ENCODE assay signal across 8 cellular contexts in the genomic region with DNA sequence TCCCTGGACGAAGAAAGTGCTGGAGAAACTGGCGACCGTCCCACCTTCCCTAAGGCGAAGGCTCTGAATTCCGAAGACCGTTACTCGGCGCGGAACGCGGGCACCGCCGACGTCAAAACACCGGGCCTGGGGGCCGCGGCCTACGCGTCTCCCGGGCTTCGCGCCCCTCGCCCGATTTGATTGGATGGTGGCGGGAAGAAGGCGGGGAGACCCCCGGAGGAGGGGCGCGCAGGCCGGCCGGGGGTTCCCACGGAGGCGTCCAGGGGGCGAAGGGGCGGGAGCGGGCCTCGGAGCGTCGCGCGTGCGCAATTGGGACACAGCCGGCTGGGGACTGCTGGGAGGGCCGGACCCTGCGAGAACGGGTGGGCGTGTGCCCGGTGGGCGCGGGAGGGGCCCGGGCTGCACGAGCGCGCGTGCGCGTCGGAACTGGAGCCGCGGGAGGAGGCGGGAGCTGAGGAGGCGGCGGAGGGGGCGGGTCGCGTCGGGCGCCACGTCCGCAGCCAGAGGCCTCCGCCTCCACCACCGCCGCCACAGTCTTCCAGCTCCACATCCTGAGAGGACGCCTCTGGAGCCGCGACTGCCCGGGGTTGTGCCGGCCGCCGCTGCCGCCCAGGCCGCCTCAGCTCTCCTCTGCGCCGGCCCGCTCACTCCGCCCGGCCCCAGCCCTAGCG. TPM values are rescaled to one million over a fixed set of nuclear protein-coding genes. Genes with fewer than 3 reads are reported as not detected.
A peak's percentile ranks its signal among the peaks of the same experiment; 100 is the strongest.
DNase-seq lines count a peak whose midpoint lies in the region; ATAC-seq and TF ChIP-seq lines count a peak whose summit lies in the region.

A gene (plus strand): TSS at position 531 of the 671 bp plus-strand sequence. CDS start 11,210 bp downstream, outside the sequence.

- H3K36me3 ChIP-seq in DOHH2 (ENCODE audit: control insufficient read depth, low read length) = peaks cover 10% of the 10 kb centered on the region
- peaks cover under 1% of the 10 kb centered on the region; the same call in 1 of the 2 replicates for H3K36me3 ChIP-seq in KOPT-K1 (ENCODE audit: insufficient read depth, low read length)

- DNase-seq in RPMI7951 (ENCODE audit: low read depth) (peak; percentile 92), fibroblast of pulmonary artery (ENCODE audit: low read depth) (peak; percentile 98)
- peak; percentile 87 for DNase-seq in activated T-helper 9 cell treated with anti-CD3 and anti-CD28 coated beads, Interleukin-2, amount 50 U/mL, for 16 hours (ENCODE audit: low read depth)
- peak; percentile 98 for DNase-seq in natural killer cell treated with Interleukin-12 subunit alpha and Interleukin-12 subunit beta and Interleukin-15 and Interleukin-18, amount 100 ng/mL, for 72 hours (ENCODE audit: low spot score)
- DNase-seq in stimulated activated naive CD4-positive, alpha-beta T cell treated with Interleukin-2 at 50 U/mL for 16 hours (lab: John Stamatoyannopoulos, UW) = peak; percentile 87

- H3K36me3 Mint-ChIP-seq in natural killer cell treated with Interleukin-12 subunit alpha and Interleukin-12 subunit beta and Interleukin-15 and Interleukin-18, amount 100 ng/mL, for 72 hours = no peaks in the 10 kb centered on the region

- H3K27me3 Mint-ChIP-seq in natural killer cell treated with Interleukin-12 subunit alpha and Interleukin-12 subunit beta and Interleukin-15 and Interleukin-18, amount 100 ng/mL, for 72 hours = no peaks in the 10 kb centered on the region

- H4K20me1 ChIP-seq in DOHH2 (ENCODE audit: control insufficient read depth, insufficient read depth, low read depth, low read length) = no peaks in the 10 kb centered on the region

- H3K79me2 ChIP-seq in DOHH2 (ENCODE audit: control insufficient read depth, low read length) = peaks cover 41% of the 10 kb centered on the region

- TF ChIP-seq CTCF in DOHH2 (IDR thresholded peaks at IDR 0.05; ENCODE audit: low read depth, low read length, poor library complexity, severe bottlenecking) (no peak), fibroblast of pulmonary artery (IDR thresholded peaks at IDR 0.05; ENCODE audit: low read length, missing control alignments) (no peak)

- peak within 1 kb of the TSS; percentile 99 for H3K4me3 Mint-ChIP-seq in natural killer cell treated with Interleukin-12 subunit alpha and Interleukin-12 subunit beta and Interleukin-15 and Interleukin-18, amount 100 ng/mL, for 72 hours

- peak within 1 kb of the TSS; percentile 75 for H3K27ac ChIP-seq in DOHH2 (ENCODE audit: low read depth, low read length)
- H3K27ac ChIP-seq in KOPT-K1 (ENCODE audit: low read depth, low read length, poor library complexity, severe bottlenecking) = peak within 1 kb of the TSS; percentile 84

- H3K4me3 ChIP-seq in DOHH2 (ENCODE audit: low read length) (peak within 1 kb of the TSS; percentile 89), fibroblast of pulmonary artery (replicated peaks; ENCODE audit: low read depth, low read length) (peak within 1 kb of the TSS; percentile 98)

- peaks cover 18% of the 10 kb centered on the region for H3F3A ChIP-seq in DOHH2 (ENCODE audit: control insufficient read depth, insufficient read depth)

- peaks cover 29% of the 10 kb centered on the region for H3K4me1 ChIP-seq in DOHH2 (ENCODE audit: control insufficient read depth, low read length)

- H3K9me2 ChIP-seq in DOHH2 (replicated peaks; ENCODE audit: control insufficient read depth, low read length) = no peaks in the 10 kb centered on the region

- no peaks in the 10 kb centered on the region; the same call in 1 of the 2 replicates for H3K27me3 ChIP-seq in DOHH2 (ENCODE audit: control insufficient read depth, low read length)

- H3K27ac Mint-ChIP-seq in natural killer cell treated with Interleukin-12 subunit alpha and Interleukin-12 subunit beta and Interleukin-15 and Interleukin-18, amount 100 ng/mL, for 72 hours = peak within 1 kb of the TSS; percentile 89 to 98

- H3K4me1 Mint-ChIP-seq in natural killer cell treated with Interleukin-12 subunit alpha and Interleukin-12 subunit beta and Interleukin-15 and Interleukin-18, amount 100 ng/mL, for 72 hours (ENCODE audit: low read depth in 2 of 2) = peaks cover 15 to 16% of the 10 kb centered on the region in 2 donors

- peak; percentile 69 for ATAC-seq in GM21786 (IDR thresholded peaks at IDR 0.05; ENCODE audit: unreplicated experiment)
- peak; percentile 93 to 95 for ATAC-seq in natural killer cell treated with Interleukin-12 subunit alpha and Interleukin-12 subunit beta and Interleukin-15 and Interleukin-18, amount 100 ng/mL, for 72 hours

- H3K9me3 ChIP-seq in DOHH2 (ENCODE audit: control insufficient read depth, insufficient read depth, low read length) (no peaks in the 10 kb centered on the region), KOPT-K1 (ENCODE audit: insufficient read depth, low read length, poor library complexity, severe bottlenecking) (no peaks in the 10 kb centered on the region)

- H3K9me3 Mint-ChIP-seq in natural killer cell treated with Interleukin-12 subunit alpha and Interleukin-12 subunit beta and Interleukin-15 and Interleukin-18, amount 100 ng/mL, for 72 hours = no peaks in the 10 kb centered on the region

- H3K4me2 ChIP-seq in DOHH2 (ENCODE audit: low read length) = peak within 1 kb of the TSS; percentile 97

RNA-seq across cellular contexts. Expression of the gene that starts here (rescaled TPM):
- total RNA-seq in RPMI7951 (2014; rRNA removed; shearing (Covaris generic)) = 48.6 and 60.6 TPM in 2 replicates
- 10 to 100 TPM; 31.2 to 42.7 TPM for total RNA-seq in natural killer cell treated with Interleukin-12 subunit alpha and Interleukin-12 subunit beta and Interleukin-15 and Interleukin-18, amount 100 ng/mL, for 72 hours

Comparison
In these comparisons a context has a peak if more than half of its experiments do, and no peak if none do; other contexts are left out.
1. Peak in every context shown above with its lines: DNase-seq, ATAC-seq, H3K4me3 ChIP-seq and H3K27ac ChIP-seq.